ENCODE assay signal across 8 cellular contexts in the genomic region with DNA sequence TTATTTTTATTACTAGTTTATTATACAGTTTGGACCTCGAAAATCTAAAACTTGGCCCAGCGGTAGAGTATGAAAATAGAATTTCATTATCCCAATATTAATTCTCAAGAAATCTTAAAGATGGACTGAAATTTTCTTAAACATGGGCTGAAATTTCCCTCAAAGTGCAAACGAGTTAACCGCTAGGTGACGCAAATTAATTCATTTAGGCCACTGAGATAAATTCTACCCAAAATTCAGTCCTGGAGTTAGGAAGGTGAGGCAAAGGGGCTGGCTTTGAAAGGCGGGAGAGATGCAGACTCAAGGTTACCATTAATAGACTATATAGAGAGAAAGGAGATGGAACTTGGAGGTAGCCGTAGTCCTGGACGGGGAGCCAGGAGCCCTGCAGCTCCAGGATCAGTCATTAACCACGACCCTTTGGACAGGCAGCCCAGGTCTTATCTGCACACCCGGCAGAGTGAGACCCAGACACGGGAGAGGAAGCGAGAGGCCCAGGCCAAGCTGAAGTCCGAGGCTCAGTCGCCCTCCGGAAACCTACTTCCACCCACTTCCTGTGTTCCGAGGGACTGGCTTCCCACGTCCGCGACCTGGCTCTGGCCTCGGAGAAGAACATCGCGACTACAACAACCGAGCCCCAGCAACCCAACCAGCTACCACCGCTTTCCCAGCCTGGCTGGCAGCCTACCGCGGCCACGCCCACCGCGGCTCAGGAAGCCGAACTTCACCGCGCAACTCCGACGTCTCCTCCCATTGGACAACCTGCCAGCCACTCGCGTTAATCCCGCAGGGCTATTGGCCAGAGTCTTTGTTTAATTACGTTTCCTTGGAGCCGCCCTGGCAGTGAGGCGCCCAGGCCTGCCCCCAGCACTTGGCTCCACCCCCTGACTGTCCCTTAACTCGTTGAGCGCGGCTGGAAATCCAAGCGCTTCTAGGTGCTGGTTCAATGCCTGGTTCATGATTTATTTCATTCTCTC. TPM values are rescaled to one million over a fixed set of nuclear protein-coding genes. Genes with fewer than 3 reads are reported as not detected.
DNase-seq lines count a peak whose midpoint lies in the region; TF ChIP-seq lines count a peak whose summit lies in the region.

Gene EFCAB11 (minus strand): TSS at position 686 of the 977 bp plus-strand sequence. CDS start 70 bp downstream, at position 616.

- no peaks in the 10 kb centered on the region for H3K9me2 ChIP-seq in MM.1S (replicated peaks; ENCODE audit: insufficient read depth, low read length)

- H3K4me1 ChIP-seq in MM.1S (ENCODE audit: low read length) (peaks cover 12% of the 10 kb centered on the region), stomach smooth muscle (ENCODE audit: control insufficient read depth, insufficient read depth, low read length) (peaks cover 22% of the 10 kb centered on the region)

- H3K27ac ChIP-seq in MM.1S (ENCODE audit: low read length), result peak within 1 kb of the TSS; percentile 98; the same call in 1 of the 2 replicates
- H3K27ac ChIP-seq in stomach smooth muscle (ENCODE audit: low read length), result peak within 1 kb of the TSS; percentile 85

- H3K9me3 Mint-ChIP-seq in neural crest cell, result no peaks in the 10 kb centered on the region

- H3K36me3 Mint-ChIP-seq in neural crest cell (ENCODE audit: low read depth), result no peaks in the 10 kb centered on the region

- no peaks in the 10 kb centered on the region for H3K27me3 Mint-ChIP-seq in neural crest cell (ENCODE audit: low read depth)

- H3K79me2 ChIP-seq in MM.1S (ENCODE audit: low read length), result peaks cover 16% of the 10 kb centered on the region

- no peaks in the 10 kb centered on the region for H4K20me1 ChIP-seq in MM.1S (ENCODE audit: insufficient read depth, low read length)

- H3K36me3 ChIP-seq in MM.1S (replicated peaks; ENCODE audit: insufficient read depth, low read length) (no peaks in the 10 kb centered on the region), stomach smooth muscle (ENCODE audit: control insufficient read depth in 2 of 2, insufficient read depth in 2 of 2, low read length in 2 of 2) (no peaks in the 10 kb centered on the region)

- no peaks in the 10 kb centered on the region for H3K9me3 ChIP-seq in MM.1S (replicated peaks; ENCODE audit: insufficient read depth, low read length)
- H3K9me3 ChIP-seq in stomach smooth muscle (ENCODE audit: control insufficient read depth in 2 of 2, low read length in 2 of 2), result no peaks in the 10 kb centered on the region

- peaks cover 45% of the 10 kb centered on the region for H3K4me1 Mint-ChIP-seq in neural crest cell

- peak within 1 kb of the TSS; percentile 96 for H3K4me3 Mint-ChIP-seq in neural crest cell

- peak within 1 kb of the TSS; percentile 96 for H2AFZ ChIP-seq in MM.1S (ENCODE audit: low read length)

- H3K4me2 ChIP-seq in MM.1S (ENCODE audit: low read depth, low read length), result peak within 1 kb of the TSS; percentile 66

- H3K9ac ChIP-seq in MM.1S (ENCODE audit: low read length) (peak within 1 kb of the TSS; percentile 95), stomach smooth muscle (ENCODE audit: low read length in 2 of 2) (peak within 1 kb of the TSS; percentile 59 to 85)

- H3F3A ChIP-seq in MM.1S (ENCODE audit: insufficient read depth, low read length), result peaks cover 20% of the 10 kb centered on the region

- H3K4me3 ChIP-seq in MM.1S (ENCODE audit: low read length) (peak within 1 kb of the TSS; percentile 74), foreskin fibroblast (ENCODE audit: low read depth in 1 of 2, low read length in 2 of 2) (peak within 1 kb of the TSS; percentile 61 to 81), stomach smooth muscle (ENCODE audit: low read length in 2 of 2) (peak within 1 kb of the TSS; percentile 94)

- TF ChIP-seq CTCF in MM.1S (IDR thresholded peaks at IDR 0.05; ENCODE audit: low read length) (peak; percentile 31), foreskin fibroblast (IDR thresholded peaks at IDR 0.05; ENCODE audit: low read depth, low read length) (no peak), neural crest cell (conservative IDR thresholded peaks at IDR 0.05) (peak; percentile 40)

- H3K27me3 ChIP-seq in MM.1S (replicated peaks; ENCODE audit: insufficient read depth, low read length) (no peaks in the 10 kb centered on the region), stomach smooth muscle (ENCODE audit: control insufficient read depth in 1 of 2, insufficient read depth in 2 of 2, low read length in 2 of 2) (no peaks in the 10 kb centered on the region)

- peak; percentile 95 for DNase-seq in GDM1 (lab: John Stamatoyannopoulos, UW)
- peak; percentile 99 for DNase-seq in HCEC 1CT
- DNase-seq in MM.1S, result peak; percentile 94
- peak; percentile 97 for DNase-seq in SIG-M5 (lab: John Stamatoyannopoulos, UW)
- DNase-seq in activated gamma-delta T cell treated with anti-CD3 and anti-CD28 coated beads, Interleukin-2, amount 50 U/mL, for 16 hours (ENCODE audit: low read depth), result peak; percentile 93
- DNase-seq in foreskin fibroblast, result peak; percentile 97 to 99
- peak; percentile 89 for DNase-seq in neural crest cell (ENCODE audit: low read depth, low spot score)

- peak within 1 kb of the TSS; percentile 92 for H3K27ac Mint-ChIP-seq in neural crest cell (ENCODE audit: unreplicated experiment)

RNA-seq across cellular contexts. Expression of gene EFCAB11, which starts in this region (rescaled TPM):
- 14.8 and 15.4 TPM in 2 replicates for total RNA-seq in neural crest cell

Comparison
In these comparisons a context has a peak if more than half of its experiments do, and no peak if none do; other contexts are left out.
1. Peak in every context shown above with its lines: DNase-seq, H3K4me3 ChIP-seq and H3K27ac ChIP-seq.